In genomic region chr2:172484706-172485105, GRCh38 we compare ENCODE assay signal across 14 cellular contexts. TPM values are rescaled to one million over a fixed set of nuclear protein-coding genes. Genes with fewer than 3 reads are reported as not detected.
A peak's percentile ranks its signal among the peaks of the same experiment; 100 is the strongest.
DNase-seq lines count a peak whose midpoint lies in the region; ATAC-seq and TF ChIP-seq lines count a peak whose summit lies in the region.
"Had no signal": no experiment of that assay in that cellular context is flagged by ENCODE, and none has a peak within 500 bp of the region (broad histone marks: within the 10 kb centered on the region; RNA-seq: fewer than 3 reads in every experiment).

No MANE protein-coding gene starts in this region.

- H3K9me3 ChIP-seq in CD4-positive, CD25-positive, alpha-beta regulatory T cell (ENCODE audit: control insufficient read depth in 2 of 2, low read length in 2 of 2), result no peaks in the 10 kb centered on the region
- H3K9me3 ChIP-seq in OCI-LY7 (ENCODE audit: low read length), result no peaks in the 10 kb centered on the region
- H3K9me3 ChIP-seq: BLaER1 had no signal

- H3K79me2 ChIP-seq in OCI-LY7 (ENCODE audit: insufficient read depth, low read depth, low read length), result no peaks in the 10 kb centered on the region

- H3K4me1 ChIP-seq in CD4-positive, CD25-positive, alpha-beta regulatory T cell (ENCODE audit: control insufficient read depth, insufficient read depth, low read length, poor library complexity, severe bottlenecking), result peaks cover 17% of the 10 kb centered on the region
- no peaks in the 10 kb centered on the region for H3K4me1 ChIP-seq in OCI-LY7 (ENCODE audit: insufficient read depth, low read length, poor library complexity, severe bottlenecking)
- H3K4me1 ChIP-seq: BLaER1 had no signal

- CTCF ChIA-PET in OCI-LY7 (lab: Charles Lee; ENCODE audit: unreplicated experiment), result no interaction called here
- CTCF ChIA-PET in activated CD8-positive, alpha-beta T cell treated with anti-CD3 and anti-CD28 coated beads for 36 hours (lab: Charles Lee), result interaction anchor here (0.6 to 6.2 kb wide), 18 partner anchors 9 to 313 kb away, joined by 3 to 46 read pairs (median 3); no protein-coding TSS in a partner anchor

- peak overlapping the region in 2 of 3 donors; percentile 75 to 92 for H3K27ac Mint-ChIP-seq in CD4-positive, CD25-positive, alpha-beta regulatory T cell
- H3K27ac Mint-ChIP-seq in naive thymus-derived CD8-positive, alpha-beta T cell, result peak overlapping the region in 8 of 10 donors; percentile 75 to 88 (median 80)
- H3K27ac Mint-ChIP-seq in activated CD8-positive, alpha-beta T cell treated with anti-CD3 and anti-CD28 coated beads for 36 hours, result no peak overlapping the region

- DNase-seq in CD4-positive, CD25-positive, alpha-beta regulatory T cell, result peak in 1 of 3 donors; percentile 20
- no peak for DNase-seq in OCI-LY7 (ENCODE audit: low spot score)
- DNase-seq in naive thymus-derived CD8-positive, alpha-beta T cell, result no peak
- DNase-seq in activated CD8-positive, alpha-beta T cell treated with anti-CD3 and anti-CD28 coated beads for 36 hours, result no peak
- DNase-seq: DMS79, GOT3, NCI-H187, NCI-H446, SHP77 treated with DMSO at 0.1 percent for 48 hours had no signal

- no peaks in the 10 kb centered on the region for H3K9me3 Mint-ChIP-seq in CD4-positive, CD25-positive, alpha-beta regulatory T cell
- no peaks in the 10 kb centered on the region for H3K9me3 Mint-ChIP-seq in naive thymus-derived CD8-positive, alpha-beta T cell
- H3K9me3 Mint-ChIP-seq in activated CD8-positive, alpha-beta T cell treated with anti-CD3 and anti-CD28 coated beads for 36 hours, result no peaks in the 10 kb centered on the region

- BruUV-seq in OCI-LY7 (replicated peaks; lab: Mats Ljungman, UMichigan), result no TSS peak

- H3K27ac ChIP-seq in CD4-positive, CD25-positive, alpha-beta regulatory T cell (ENCODE audit: insufficient read depth, low read length, poor library complexity, severe bottlenecking), result no peak overlapping the region
- no peak overlapping the region for H3K27ac ChIP-seq in OCI-LY7 (ENCODE audit: low read depth, low read length, poor library complexity, severe bottlenecking)
- H3K27ac ChIP-seq: BLaER1 had no signal

- no peaks in the 10 kb centered on the region for H3K27me3 Mint-ChIP-seq in CD4-positive, CD25-positive, alpha-beta regulatory T cell
- no peaks in the 10 kb centered on the region for H3K27me3 Mint-ChIP-seq in naive thymus-derived CD8-positive, alpha-beta T cell
- H3K27me3 Mint-ChIP-seq in activated CD8-positive, alpha-beta T cell treated with anti-CD3 and anti-CD28 coated beads for 36 hours, result no peaks in the 10 kb centered on the region

- H3K4me1 Mint-ChIP-seq in CD4-positive, CD25-positive, alpha-beta regulatory T cell, result peaks cover 20 to 83% (median 46%) of the 10 kb centered on the region in 4 donors
- H3K4me1 Mint-ChIP-seq in naive thymus-derived CD8-positive, alpha-beta T cell, result peaks cover 39 to 81% (median 71%) of the 10 kb centered on the region in 4 donors
- H3K4me1 Mint-ChIP-seq in activated CD8-positive, alpha-beta T cell treated with anti-CD3 and anti-CD28 coated beads for 36 hours (ENCODE audit: low read depth), result peaks cover 49% of the 10 kb centered on the region

- no peak overlapping the region for H3K4me2 ChIP-seq in OCI-LY7 (ENCODE audit: low read length)
- H3K4me2 ChIP-seq: BLaER1 had no signal

- H3K27me3 ChIP-seq in CD4-positive, CD25-positive, alpha-beta regulatory T cell (ENCODE audit: control insufficient read depth, insufficient read depth, low read length), result no peaks in the 10 kb centered on the region
- H3K27me3 ChIP-seq: BLaER1 had no signal

- 0 out of 2 replicates have a peak, but pooled peaks have one; percentile 20 for TF ChIP-seq CTCF in OCI-LY7 (conservative IDR thresholded peaks at IDR 0.05; ENCODE audit: low read length)
- TF ChIP-seq CTCF in activated CD8-positive, alpha-beta T cell treated with anti-CD3 and anti-CD28 coated beads for 36 hours (IDR thresholded peaks at IDR 0.05), result no peak

- intact Hi-C loops in OCI-LY7 (cut with micrococcal nuclease; ENCODE audit: unreplicated experiment), result no loop called here
- intact Hi-C loops in activated CD8-positive, alpha-beta T cell treated with anti-CD3 and anti-CD28 coated beads for 36 hours (cut with micrococcal nuclease), result no loop called here

- no peak overlapping the region for H3K4me3 ChIP-seq in CD4-positive, CD25-positive, alpha-beta regulatory T cell (ENCODE audit: low read depth, low read length)
- no peak overlapping the region for H3K4me3 ChIP-seq in OCI-LY7 (ENCODE audit: low read depth, low read length, poor library complexity, severe bottlenecking)
- H3K4me3 ChIP-seq: BLaER1 had no signal

- H2AFZ ChIP-seq in OCI-LY7 (ENCODE audit: low read length), result no peak overlapping the region

- ATAC-seq in CD4-positive, CD25-positive, alpha-beta regulatory T cell (ENCODE audit: low read depth in 2 of 2), result no peak
- ATAC-seq in GM18498 (IDR thresholded peaks at IDR 0.05; ENCODE audit: unreplicated experiment), result peak; percentile 71
- no peak for ATAC-seq in naive thymus-derived CD8-positive, alpha-beta T cell
- no peak for ATAC-seq in HG02973 (IDR thresholded peaks at IDR 0.05; ENCODE audit: unreplicated experiment)
- ATAC-seq in activated CD8-positive, alpha-beta T cell treated with anti-CD3 and anti-CD28 coated beads for 36 hours, result no peak
- no peak for ATAC-seq in HG02623 (IDR thresholded peaks at IDR 0.05; ENCODE audit: unreplicated experiment)
- ATAC-seq: HepG2 had no signal

- H4K20me1 ChIP-seq in OCI-LY7 (ENCODE audit: insufficient read depth, low read length), result no peaks in the 10 kb centered on the region
- H4K20me1 ChIP-seq: BLaER1 had no signal

- H3K4me3 Mint-ChIP-seq in CD4-positive, CD25-positive, alpha-beta regulatory T cell, result peak overlapping the region in 1 of 4 donors; percentile 11
- peak overlapping the region in 4 of 10 donors; percentile 5 to 55 (median 44) for H3K4me3 Mint-ChIP-seq in naive thymus-derived CD8-positive, alpha-beta T cell
- H3K4me3 Mint-ChIP-seq in activated CD8-positive, alpha-beta T cell treated with anti-CD3 and anti-CD28 coated beads for 36 hours, result no peak overlapping the region

- POLR2A ChIA-PET in OCI-LY7 (lab: Charles Lee), result interaction anchor here (0.6 to 1.5 kb wide), 2 partner anchors 10 to 11 kb away, joined by 4 to 7 read pairs; no protein-coding TSS in a partner anchor
- POLR2A ChIA-PET in naive thymus-derived CD8-positive, alpha-beta T cell (lab: Charles Lee), result interaction anchor here (1.0 to 5.9 kb wide), 10 partner anchors 8 to 312 kb away, joined by 3 to 36 read pairs (median 6); partner anchors contain the start of genes ITGA6 and PDK1
- POLR2A ChIA-PET in activated CD8-positive, alpha-beta T cell treated with anti-CD3 and anti-CD28 coated beads for 36 hours (lab: Charles Lee), result no interaction called here

- peaks cover 66% of the 10 kb centered on the region for H3K36me3 ChIP-seq in CD4-positive, CD25-positive, alpha-beta regulatory T cell (ENCODE audit: control insufficient read depth, insufficient read depth, low read length)
- no peaks in the 10 kb centered on the region for H3K36me3 ChIP-seq in OCI-LY7 (ENCODE audit: insufficient read depth, low read length)

- peaks cover 77% of the 10 kb centered on the region for H3K36me3 Mint-ChIP-seq in CD4-positive, CD25-positive, alpha-beta regulatory T cell
- H3K36me3 Mint-ChIP-seq in naive thymus-derived CD8-positive, alpha-beta T cell, result peaks cover 23 to 87% (median 32%) of the 10 kb centered on the region in 3 donors
- peaks cover 28% of the 10 kb centered on the region for H3K36me3 Mint-ChIP-seq in activated CD8-positive, alpha-beta T cell treated with anti-CD3 and anti-CD28 coated beads for 36 hours (ENCODE audit: low read depth)

- H3K9me2 ChIP-seq in OCI-LY7 (ENCODE audit: insufficient read depth, low read length), result no peaks in the 10 kb centered on the region

RNA-seq across cellular contexts. Expression of gene ITGA6, which starts 57.3 kb away (rescaled TPM):
- 68.5 TPM for total RNA-seq in CD4-positive, CD25-positive, alpha-beta regulatory T cell
- 10 to 100 TPM; 39.2 to 59.4 (median 45.8) TPM for polyA plus RNA-seq in CD4-positive, CD25-positive, alpha-beta regulatory T cell
- not detected in 2 replicates for total RNA-seq in OCI-LY7 (2014; rRNA removed; shearing (Covaris generic))
- 0.24 and 0.38 TPM in 2 replicates for total RNA-seq in OCI-LY7 (2022)
- total RNA-seq in naive thymus-derived CD8-positive, alpha-beta T cell, result 100 to 1,000 TPM; 119 to 127 TPM
- 10 to 100 TPM; 58.4 to 80.0 (median 64.2) TPM for polyA plus RNA-seq in naive thymus-derived CD8-positive, alpha-beta T cell
- total RNA-seq in activated CD8-positive, alpha-beta T cell treated with anti-CD3 and anti-CD28 coated beads for 36 hours, result 1 to 10 TPM; 7.9 to 8.4 TPM

Comparison
In these comparisons a context has a peak if more than half of its experiments do, and no peak if none do; other contexts are left out.
1. RNA of gene ITGA6, which starts 57.3 kb away (total RNA-seq): 119 to 127 TPM in naive thymus-derived CD8-positive, alpha-beta T cell, 68.5 TPM in CD4-positive, CD25-positive, alpha-beta regulatory T cell (single experiment) and 7.9 to 8.4 TPM in activated CD8-positive, alpha-beta T cell treated with anti-CD3 and anti-CD28 coated beads for 36 hours; 0.24 to 0.38 TPM in OCI-LY7; every median in the first group is over 4 times any median in the second.